16 cellular contexts compared by ENCODE assay signal in genomic region chr10:32952094-32952493, GRCh38. TPM values are rescaled to one million over a fixed set of nuclear protein-coding genes. Genes with fewer than 3 reads are reported as not detected.
DNase-seq lines count a peak whose midpoint lies in the region; ATAC-seq and TF ChIP-seq lines count a peak whose summit lies in the region.
"Had no signal": no experiment of that assay in that cellular context is flagged by ENCODE, and none has a peak within 500 bp of the region (broad histone marks: within the 10 kb centered on the region; RNA-seq: fewer than 3 reads in every experiment).

No MANE protein-coding gene starts in this region.

- no TSS peak for BruUV-seq in Panc1 (replicated peaks; lab: Mats Ljungman, UMichigan)

- DNase-seq in activated CD4-positive, alpha-beta memory T cell treated with anti-CD3 and anti-CD28 coated beads, Interleukin-2, amount 10 ng/mL, durations not matched to agents 7 days and 5 days = no peak
- DNase-seq in activated CD4-positive, alpha-beta memory T cell treated with anti-CD3 and anti-CD28 coated beads for 36 hours = no peak
- DNase-seq in Panc1 (ENCODE audit: low read depth, low spot score) = no peak
- no peak for DNase-seq in esophagus muscularis mucosa (ENCODE audit: extremely low spot score)
- no peak for DNase-seq in sigmoid colon
- no peak for DNase-seq in T1000 (lab: John Stamatoyannopoulos, UW)
- DNase-seq in stimulated activated naive B cell treated with anti-CD40 and anti-IgM and Interleukin-4, amounts not matched to agents 10 μg/mL and 1 μg/mL and 100 μg/mL, for 72 hours = no peak
- DNase-seq: activated naive CD8-positive, alpha-beta T cell treated with anti-CD3 and anti-CD28 coated beads for 36 hours; GDM1; kidney glomerular epithelial cell; NCI-H526 treated with DMSO at 0.1 percent for 48 hours; posterior cingulate gyrus; stimulated activated CD4-positive, alpha-beta T cell treated with anti-CD3 and anti-CD28 coated beads, Interleukin-12 subunit alpha, Interleukin-12 subunit beta, amount 100 ng/mL, for 4 hours had no signal

- TF ChIP-seq CTCF in Panc1 (IDR thresholded peaks at IDR 0.05) (no peak), esophagus muscularis mucosa (IDR thresholded peaks at IDR 0.05) (no peak), sigmoid colon (IDR thresholded peaks at IDR 0.05) (no peak)

- H3K9me3 Mint-ChIP-seq in activated CD4-positive, alpha-beta memory T cell treated with anti-CD3 and anti-CD28 coated beads, Interleukin-2, amount 10 ng/mL, durations not matched to agents 7 days and 5 days = no peaks in the 10 kb centered on the region
- H3K9me3 Mint-ChIP-seq in activated CD4-positive, alpha-beta memory T cell treated with anti-CD3 and anti-CD28 coated beads for 36 hours = no peaks in the 10 kb centered on the region
- H3K9me3 Mint-ChIP-seq in stimulated activated naive B cell treated with anti-CD40 and anti-IgM and Interleukin-4, amounts not matched to agents 10 μg/mL and 1 μg/mL and 100 μg/mL, for 72 hours = no peaks in the 10 kb centered on the region
- H3K9me3 Mint-ChIP-seq: activated naive CD8-positive, alpha-beta T cell treated with anti-CD3 and anti-CD28 coated beads for 36 hours had no signal

- peaks cover 60% of the 10 kb centered on the region for H3K36me3 Mint-ChIP-seq in activated CD4-positive, alpha-beta memory T cell treated with anti-CD3 and anti-CD28 coated beads, Interleukin-2, amount 10 ng/mL, durations not matched to agents 7 days and 5 days (ENCODE audit: low read depth)
- peaks cover 2% of the 10 kb centered on the region for H3K36me3 Mint-ChIP-seq in activated CD4-positive, alpha-beta memory T cell treated with anti-CD3 and anti-CD28 coated beads for 36 hours
- H3K36me3 Mint-ChIP-seq in stimulated activated naive B cell treated with anti-CD40 and anti-IgM and Interleukin-4, amounts not matched to agents 10 μg/mL and 1 μg/mL and 100 μg/mL, for 72 hours = peaks cover 5% of the 10 kb centered on the region in 2 donors

- POLR2A ChIA-PET in activated CD4-positive, alpha-beta memory T cell treated with anti-CD3 and anti-CD28 coated beads, Interleukin-2, amount 10 ng/mL, durations not matched to agents 7 days and 5 days (lab: Charles Lee) = interaction anchor here (1.2 to 9.1 kb wide), 3 partner anchors 19 to 158 kb away, joined by 3 to 100 read pairs (median 6); no protein-coding TSS in a partner anchor
- POLR2A ChIA-PET in activated CD4-positive, alpha-beta memory T cell treated with anti-CD3 and anti-CD28 coated beads for 36 hours (lab: Charles Lee) = no interaction called here
- POLR2A ChIA-PET in Panc1 (lab: Charles Lee) = interaction anchor here (0.9 kb wide), 1 partner anchor 32 kb away, joined by 3 read pairs; no protein-coding TSS in a partner anchor

- ATAC-seq in Panc1 (no peak), HG03039 (IDR thresholded peaks at IDR 0.05; ENCODE audit: unreplicated experiment) (no peak)
- no peak for ATAC-seq in stimulated activated naive B cell treated with anti-CD40 and anti-IgM and Interleukin-4, amounts not matched to agents 10 μg/mL and 1 μg/mL and 100 μg/mL, for 72 hours (replicated peaks)

- H3K4me3 ChIP-seq in Panc1 (ENCODE audit: low read depth in 2 of 2, low read length in 2 of 2) (peak overlapping the region; percentile 43 to 77; a peak in 2 of 4 replicates), esophagus muscularis mucosa (no peak overlapping the region), sigmoid colon (no peak overlapping the region)
- H3K4me3 ChIP-seq: cardiac muscle cell, suprapubic skin had no signal

- CTCF ChIA-PET in activated CD4-positive, alpha-beta memory T cell treated with anti-CD3 and anti-CD28 coated beads, Interleukin-2, amount 10 ng/mL, durations not matched to agents 7 days and 5 days (lab: Charles Lee) = no interaction called here
- CTCF ChIA-PET in activated CD4-positive, alpha-beta memory T cell treated with anti-CD3 and anti-CD28 coated beads for 36 hours (lab: Charles Lee) = interaction anchor here (1.1 kb wide), 1 partner anchor 181 kb away, joined by 3 read pairs; no protein-coding TSS in a partner anchor
- CTCF ChIA-PET in Panc1 (lab: Charles Lee) = no interaction called here

- TF ChIP-seq EP300 in esophagus muscularis mucosa (IDR thresholded peaks at IDR 0.05) (no peak), sigmoid colon (IDR thresholded peaks at IDR 0.05) (no peak)

- H3K27ac ChIP-seq in Panc1 (ENCODE audit: low read length) = peak overlapping the region; percentile 100
- H3K27ac ChIP-seq in esophagus muscularis mucosa (replicated peaks in 1 of 4) = peak overlapping the region; percentile 64 to 100 (median 97)
- H3K27ac ChIP-seq in sigmoid colon = peak overlapping the region in 3 of 4 donors; percentile 94 to 99 (median 98)
- H3K27ac ChIP-seq: suprapubic skin had no signal

- peak overlapping the region; percentile 38 for H3K4me3 Mint-ChIP-seq in activated CD4-positive, alpha-beta memory T cell treated with anti-CD3 and anti-CD28 coated beads, Interleukin-2, amount 10 ng/mL, durations not matched to agents 7 days and 5 days
- no peak overlapping the region for H3K4me3 Mint-ChIP-seq in activated CD4-positive, alpha-beta memory T cell treated with anti-CD3 and anti-CD28 coated beads for 36 hours
- H3K4me3 Mint-ChIP-seq in stimulated activated naive B cell treated with anti-CD40 and anti-IgM and Interleukin-4, amounts not matched to agents 10 μg/mL and 1 μg/mL and 100 μg/mL, for 72 hours = no peak overlapping the region
- H3K4me3 Mint-ChIP-seq: activated naive CD8-positive, alpha-beta T cell treated with anti-CD3 and anti-CD28 coated beads for 36 hours had no signal

- TF ChIP-seq POLR2A in esophagus muscularis mucosa (IDR thresholded peaks at IDR 0.05; ENCODE audit: low read depth) (no peak), sigmoid colon (IDR thresholded peaks at IDR 0.05) (no peak)

- peak overlapping the region; percentile 31 for H3K27ac Mint-ChIP-seq in activated CD4-positive, alpha-beta memory T cell treated with anti-CD3 and anti-CD28 coated beads, Interleukin-2, amount 10 ng/mL, durations not matched to agents 7 days and 5 days
- H3K27ac Mint-ChIP-seq in activated CD4-positive, alpha-beta memory T cell treated with anti-CD3 and anti-CD28 coated beads for 36 hours = no peak overlapping the region
- no peak overlapping the region for H3K27ac Mint-ChIP-seq in stimulated activated naive B cell treated with anti-CD40 and anti-IgM and Interleukin-4, amounts not matched to agents 10 μg/mL and 1 μg/mL and 100 μg/mL, for 72 hours
- H3K27ac Mint-ChIP-seq: activated naive CD8-positive, alpha-beta T cell treated with anti-CD3 and anti-CD28 coated beads for 36 hours had no signal

- H3K9me3 ChIP-seq in Panc1 (ENCODE audit: control insufficient read depth, insufficient read depth, low read depth, low read length) (no peaks in the 10 kb centered on the region), esophagus muscularis mucosa (no peaks in the 10 kb centered on the region), sigmoid colon (no peaks in the 10 kb centered on the region)
- H3K9me3 ChIP-seq: suprapubic skin had no signal

- intact Hi-C loops in activated CD4-positive, alpha-beta memory T cell treated with anti-CD3 and anti-CD28 coated beads for 36 hours (cut with micrococcal nuclease) = loop anchor here (10.0 kb wide), 2 partner anchors 707 to 897 kb away; partner anchors contain the start of gene KIF5B
- intact Hi-C loops in Panc1 (cut with micrococcal nuclease; ENCODE audit: unreplicated experiment) (no loop called here), esophagus muscularis mucosa (cut with DNase I) (no loop called here), sigmoid colon (cut with DNase I) (loop anchor here (10.0 kb wide), 1 partner anchor 897 kb away; the partner anchor contains the start of gene KIF5B)

- H3K4me1 ChIP-seq in Panc1 (ENCODE audit: control insufficient read depth, insufficient read depth, low read length) = peaks cover 59% of the 10 kb centered on the region
- peaks cover 71 to 89% (median 82%) of the 10 kb centered on the region in 4 donors for H3K4me1 ChIP-seq in esophagus muscularis mucosa
- H3K4me1 ChIP-seq in sigmoid colon = peaks cover 0 to 91% (median 80%) of the 10 kb centered on the region in 4 donors

- H3K36me3 ChIP-seq in Panc1 (ENCODE audit: control insufficient read depth, insufficient read depth, low read length) (peaks cover 4% of the 10 kb centered on the region), esophagus muscularis mucosa (no peaks in the 10 kb centered on the region), sigmoid colon (no peaks in the 10 kb centered on the region)
- H3K36me3 ChIP-seq: cardiac muscle cell, suprapubic skin had no signal

- no peaks in the 10 kb centered on the region for H3K27me3 Mint-ChIP-seq in activated CD4-positive, alpha-beta memory T cell treated with anti-CD3 and anti-CD28 coated beads, Interleukin-2, amount 10 ng/mL, durations not matched to agents 7 days and 5 days
- H3K27me3 Mint-ChIP-seq in activated CD4-positive, alpha-beta memory T cell treated with anti-CD3 and anti-CD28 coated beads for 36 hours = no peaks in the 10 kb centered on the region
- no peaks in the 10 kb centered on the region for H3K27me3 Mint-ChIP-seq in stimulated activated naive B cell treated with anti-CD40 and anti-IgM and Interleukin-4, amounts not matched to agents 10 μg/mL and 1 μg/mL and 100 μg/mL, for 72 hours
- H3K27me3 Mint-ChIP-seq: activated naive CD8-positive, alpha-beta T cell treated with anti-CD3 and anti-CD28 coated beads for 36 hours had no signal

- in situ Hi-C loops in Panc1 (cut with HindIII; ENCODE audit: low pct_unique_long_range_greater_than_20kb, low sequenced_read_pairs) = no loop called here

- peaks cover 81% of the 10 kb centered on the region for H3K4me1 Mint-ChIP-seq in activated CD4-positive, alpha-beta memory T cell treated with anti-CD3 and anti-CD28 coated beads, Interleukin-2, amount 10 ng/mL, durations not matched to agents 7 days and 5 days
- H3K4me1 Mint-ChIP-seq in activated CD4-positive, alpha-beta memory T cell treated with anti-CD3 and anti-CD28 coated beads for 36 hours (ENCODE audit: low read depth) = peaks cover 80% of the 10 kb centered on the region
- peaks cover 28 to 47% of the 10 kb centered on the region in 2 donors for H3K4me1 Mint-ChIP-seq in stimulated activated naive B cell treated with anti-CD40 and anti-IgM and Interleukin-4, amounts not matched to agents 10 μg/mL and 1 μg/mL and 100 μg/mL, for 72 hours

- H3K27me3 ChIP-seq in Panc1 (ENCODE audit: control insufficient read depth, insufficient read depth, low read length) = no peaks in the 10 kb centered on the region
- no peaks in the 10 kb centered on the region for H3K27me3 ChIP-seq in esophagus muscularis mucosa
- no peaks in the 10 kb centered on the region for H3K27me3 ChIP-seq in sigmoid colon
- H3K27me3 ChIP-seq: cardiac muscle cell, suprapubic skin had no signal

RNA-seq across cellular contexts. Expression of gene ITGB1, which starts 5.9 kb away (rescaled TPM):
- total RNA-seq in activated CD4-positive, alpha-beta memory T cell treated with anti-CD3 and anti-CD28 coated beads, Interleukin-2, amount 10 ng/mL, durations not matched to agents 7 days and 5 days = 100 to 1,000 TPM; 233 to 242 TPM
- total RNA-seq in activated CD4-positive, alpha-beta memory T cell treated with anti-CD3 and anti-CD28 coated beads for 36 hours = 100 to 1,000 TPM; 113 to 117 TPM
- total RNA-seq in Panc1 (2021; ENCODE audit: unreplicated experiment) (803 TPM), esophagus muscularis mucosa (1,000 to 10,000 TPM; 1,385 to 1,873 (median 1,661) TPM), sigmoid colon (1,000 to 10,000 TPM in 1 of 4 donors, 100 to 1,000 TPM in 3; 588 to 1,360 (median 919) TPM)
- 484 TPM for polyA plus RNA-seq in Panc1 (2012; ENCODE audit: insufficient read length)
- polyA plus RNA-seq in sigmoid colon = 100 to 1,000 TPM in 1 of 3 donors, 10 to 100 TPM in 2; 43.8 to 151 (median 50.9) TPM

Comparison
In these comparisons a context has a peak if more than half of its experiments do, and no peak if none do; other contexts are left out.
1. H3K4me3 ChIP-seq: peak in Panc1 (2 of 2); none in esophagus muscularis mucosa (0 of 4) and sigmoid colon (0 of 4).
2. intact Hi-C loops: an anchor here in activated CD4-positive, alpha-beta memory T cell treated with anti-CD3 and anti-CD28 coated beads for 36 hours (10.0 kb wide) and sigmoid colon (10.0 kb wide); none called in Panc1 and esophagus muscularis mucosa.
3. Peak in every context shown above with its lines, with median percentiles within 50 percentile points of each other: H3K27ac ChIP-seq.